ENCODE assay signal across 8 cellular contexts in genomic region chr1:31977361-31978131, GRCh38. TPM values are rescaled to one million over a fixed set of nuclear protein-coding genes. Genes with fewer than 3 reads are reported as not detected.
DNase-seq lines count a peak whose midpoint lies in the region; ATAC-seq and TF ChIP-seq lines count a peak whose summit lies in the region.

No MANE protein-coding gene starts in this region.

- in situ Hi-C loops in SK-MEL-5 (cut with HindIII; ENCODE audit: low pct_unique_long_range_greater_than_20kb, low sequenced_read_pairs) = no loop called here

- peak; percentile 23 for ATAC-seq in foreskin keratinocyte
- no peak for ATAC-seq in GM21737 (IDR thresholded peaks at IDR 0.05; ENCODE audit: unreplicated experiment)

- no peak for TF ChIP-seq POLR2A in suprapubic skin (IDR thresholded peaks at IDR 0.05)

- peaks cover 9% of the 10 kb centered on the region for H3K27me3 Mint-ChIP-seq in activated naive CD4-positive, alpha-beta T cell treated with anti-CD3 and anti-CD28 coated beads, Interleukin-2, amount 10 ng/mL, durations not matched to agents 7 days and 5 days
- H3K27me3 Mint-ChIP-seq in nephron progenitor cell (ENCODE audit: low read depth, poor library complexity) = peaks cover 12% of the 10 kb centered on the region

- H3K27me3 ChIP-seq in foreskin keratinocyte (no peaks in the 10 kb centered on the region), suprapubic skin (no peaks in the 10 kb centered on the region)

- peaks cover under 1% of the 10 kb centered on the region for H3K9me3 Mint-ChIP-seq in activated naive CD4-positive, alpha-beta T cell treated with anti-CD3 and anti-CD28 coated beads, Interleukin-2, amount 10 ng/mL, durations not matched to agents 7 days and 5 days
- H3K9me3 Mint-ChIP-seq in nephron progenitor cell = no peaks in the 10 kb centered on the region

- H3K27ac Mint-ChIP-seq in activated naive CD4-positive, alpha-beta T cell treated with anti-CD3 and anti-CD28 coated beads, Interleukin-2, amount 10 ng/mL, durations not matched to agents 7 days and 5 days = no peak overlapping the region
- no peak overlapping the region for H3K27ac Mint-ChIP-seq in nephron progenitor cell

- CTCF ChIA-PET in activated naive CD4-positive, alpha-beta T cell treated with anti-CD3 and anti-CD28 coated beads, Interleukin-2, amount 10 ng/mL, durations not matched to agents 7 days and 5 days (lab: Charles Lee) = interaction anchor here (0.8 to 2.1 kb wide), 8 partner anchors 7 to 161 kb away, joined by 3 to 9 read pairs (median 4); no protein-coding TSS in a partner anchor

- TF ChIP-seq CTCF in GM12874 (IDR thresholded peaks at IDR 0.05; ENCODE audit: insufficient read depth, low read depth, low read length) (peak; percentile 36), foreskin keratinocyte (conservative IDR thresholded peaks at IDR 0.05) (peak; percentile 62), suprapubic skin (IDR thresholded peaks at IDR 0.05) (peak; percentile 13 to 30), nephron progenitor cell (IDR thresholded peaks at IDR 0.05) (no peak)

- no peak for TF ChIP-seq EP300 in suprapubic skin (IDR thresholded peaks at IDR 0.05)

- H3K36me3 ChIP-seq in suprapubic skin = no peaks in the 10 kb centered on the region

- H3K36me3 Mint-ChIP-seq in activated naive CD4-positive, alpha-beta T cell treated with anti-CD3 and anti-CD28 coated beads, Interleukin-2, amount 10 ng/mL, durations not matched to agents 7 days and 5 days = peaks cover 1% of the 10 kb centered on the region
- no peaks in the 10 kb centered on the region for H3K36me3 Mint-ChIP-seq in nephron progenitor cell (ENCODE audit: low read depth)

- peaks cover 31% of the 10 kb centered on the region for H3K4me1 Mint-ChIP-seq in activated naive CD4-positive, alpha-beta T cell treated with anti-CD3 and anti-CD28 coated beads, Interleukin-2, amount 10 ng/mL, durations not matched to agents 7 days and 5 days
- H3K4me1 Mint-ChIP-seq in nephron progenitor cell = peaks cover 32% of the 10 kb centered on the region

- no peaks in the 10 kb centered on the region for H3K9me3 ChIP-seq in suprapubic skin

- H3K4me1 ChIP-seq in foreskin keratinocyte = no peaks in the 10 kb centered on the region
- H3K4me1 ChIP-seq in suprapubic skin = peaks cover 26% of the 10 kb centered on the region

- peak; percentile 58 for DNase-seq in 8988T
- DNase-seq in SK-MEL-5 (ENCODE audit: low read depth, low spot score) = peak; percentile 76
- DNase-seq in foreskin keratinocyte = peak in 1 of 2 donors; percentile 26
- DNase-seq in suprapubic skin (ENCODE audit: low spot score in 2 of 2) = no peak
- DNase-seq in activated naive CD4-positive, alpha-beta T cell treated with anti-CD3 and anti-CD28 coated beads, Interleukin-2, amount 10 ng/mL, durations not matched to agents 7 days and 5 days = no peak
- DNase-seq in nephron progenitor cell = no peak

- no peak overlapping the region for H3K4me3 Mint-ChIP-seq in activated naive CD4-positive, alpha-beta T cell treated with anti-CD3 and anti-CD28 coated beads, Interleukin-2, amount 10 ng/mL, durations not matched to agents 7 days and 5 days
- no peak overlapping the region for H3K4me3 Mint-ChIP-seq in nephron progenitor cell

- WGBS in suprapubic skin = 30% methylated on average over 6 of the region's 6 CpGs

- no peak overlapping the region for H3K4me3 ChIP-seq in suprapubic skin

- H3K27ac ChIP-seq in foreskin keratinocyte (no peak overlapping the region), suprapubic skin (peak overlapping the region; percentile 60)

RNA-seq across cellular contexts. Expression of gene KHDRBS1, which starts 36.1 kb away (rescaled TPM):
- 38.7 and 46.9 TPM in 2 replicates for total RNA-seq in SK-MEL-5 (2014; rRNA removed; shearing (Covaris generic))
- 110 and 139 TPM in 2 replicates for polyA plus RNA-seq in SK-MEL-5 (2015; cell fraction: cytosol; rRNA removed)
- polyA plus RNA-seq in SK-MEL-5 (2015; cell fraction: nucleus; rRNA removed) = 39.5 and 43.7 TPM in 2 replicates
- total RNA-seq in foreskin keratinocyte (120 and 121 TPM in 2 replicates), suprapubic skin (10 to 100 TPM; 57.2 to 85.2 (median 64.3) TPM)
- polyA plus RNA-seq in foreskin keratinocyte = 81.2 and 92.5 TPM in 2 replicates

RNA-seq across cellular contexts. Expression of gene PTP4A2, which starts 39.4 kb away (rescaled TPM):
- 502 and 606 TPM in 2 replicates for total RNA-seq in SK-MEL-5 (2014; rRNA removed; shearing (Covaris generic))
- 243 and 263 TPM in 2 replicates for polyA plus RNA-seq in SK-MEL-5 (2015; cell fraction: cytosol; rRNA removed)
- polyA plus RNA-seq in SK-MEL-5 (2015; cell fraction: nucleus; rRNA removed) = 68.5 and 108 TPM in 2 replicates
- total RNA-seq in foreskin keratinocyte (251 and 254 TPM in 2 replicates), suprapubic skin (100 to 1,000 TPM in 3 of 4 donors, 10 to 100 TPM in 1; 97.2 to 147 (median 121) TPM)
- 130 and 148 TPM in 2 replicates for polyA plus RNA-seq in foreskin keratinocyte

Comparison
In these comparisons a context has a peak if more than half of its experiments do, and no peak if none do; other contexts are left out.
1. DNase-seq: peak in 8988T (single experiment) and SK-MEL-5 (single experiment); none in suprapubic skin (0 of 2), activated naive CD4-positive, alpha-beta T cell treated with anti-CD3 and anti-CD28 coated beads, Interleukin-2, amount 10 ng/mL, durations not matched to agents 7 days and 5 days (single experiment) and nephron progenitor cell (single experiment).